9 cellular contexts compared by ENCODE assay signal in the genomic region with DNA sequence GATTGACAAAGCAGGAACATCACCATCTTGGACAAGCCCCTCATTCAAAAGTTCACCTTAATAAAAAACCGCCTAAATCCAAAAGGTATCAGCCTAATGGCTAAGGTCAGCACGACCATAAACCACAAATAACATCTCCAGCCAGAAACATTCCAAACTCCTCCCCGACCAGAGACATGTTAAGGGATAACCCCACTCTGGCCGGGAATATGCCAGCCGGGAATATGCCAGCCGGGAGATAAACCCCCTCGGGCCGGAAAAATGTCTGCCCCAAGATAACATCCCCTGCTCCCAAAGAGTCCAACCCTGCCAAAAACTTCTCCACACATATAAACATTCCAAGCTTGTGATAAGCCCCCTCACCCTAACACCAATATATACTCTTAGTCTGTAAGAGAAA. TPM values are rescaled to one million over a fixed set of nuclear protein-coding genes. Genes with fewer than 3 reads are reported as not detected.
DNase-seq lines count a peak whose midpoint lies in the region; ATAC-seq, FAIRE-seq and TF ChIP-seq lines count a peak whose summit lies in the region.
"Had no signal": no experiment of that assay in that cellular context is flagged by ENCODE, and none has a peak within 500 bp of the region (broad histone marks: within the 10 kb centered on the region; RNA-seq: fewer than 3 reads in every experiment).

No MANE protein-coding gene starts in this region.

- no peak for TF ChIP-seq CTCF in keratinocyte (optimal IDR thresholded peaks at IDR 0.05 in 1 of 3, IDR thresholded peaks at IDR 0.05 in 1 of 3, conservative IDR thresholded peaks at IDR 0.05 in 1 of 3; ENCODE audit: extremely low read depth in 1 of 3, insufficient read depth in 2 of 3, low read length in 3 of 3)
- TF ChIP-seq CTCF in tibial nerve (IDR thresholded peaks at IDR 0.05) = no peak

- H3K27me3 ChIP-seq in keratinocyte (ENCODE audit: control insufficient read depth, extremely low read depth, insufficient read depth, low read length) = no peaks in the 10 kb centered on the region
- no peaks in the 10 kb centered on the region for H3K27me3 ChIP-seq in tibial nerve

- peaks cover 63% of the 10 kb centered on the region for H3K79me2 ChIP-seq in keratinocyte (ENCODE audit: control insufficient read depth, insufficient read depth, low read length)

- peaks cover 8% of the 10 kb centered on the region for H3K4me1 ChIP-seq in keratinocyte (ENCODE audit: control insufficient read depth, extremely low read depth, insufficient read depth, low read length)
- H3K4me1 ChIP-seq in tibial nerve = peaks cover 0 to 36% (median 16%) of the 10 kb centered on the region in 4 donors

- H3K27ac Mint-ChIP-seq in activated naive CD4-positive, alpha-beta T cell treated with anti-CD3 and anti-CD28 coated beads, Interleukin-2, amount 10 ng/mL, durations not matched to agents 7 days and 5 days = no peak overlapping the region
- peak overlapping the region; percentile 44 for H3K27ac Mint-ChIP-seq in activated T-helper 2 cell treated with anti-CD3 and anti-CD28 coated beads, Interferon-gamma antibody, Interleukin-2, Interleukin-4, amounts not matched to agents 10 μg/mL and 5 μg/mL and 100 μg/mL, durations not matched to agents 14 hours and 24 hours and 36 hours

- no peak for TF ChIP-seq EP300 in tibial nerve (IDR thresholded peaks at IDR 0.05)

- peak overlapping the region; percentile 84 for H3K4me3 Mint-ChIP-seq in activated naive CD4-positive, alpha-beta T cell treated with anti-CD3 and anti-CD28 coated beads, Interleukin-2, amount 10 ng/mL, durations not matched to agents 7 days and 5 days
- H3K4me3 Mint-ChIP-seq in activated T-helper 2 cell treated with anti-CD3 and anti-CD28 coated beads, Interferon-gamma antibody, Interleukin-2, Interleukin-4, amounts not matched to agents 10 μg/mL and 5 μg/mL and 100 μg/mL, durations not matched to agents 14 hours and 24 hours and 36 hours (ENCODE audit: low read depth) = peak overlapping the region; percentile 95

- H3K36me3 ChIP-seq in keratinocyte (ENCODE audit: control insufficient read depth in 2 of 2, extremely low read depth in 1 of 2, insufficient read depth in 2 of 2, low read length in 2 of 2) (peaks cover 0 to 8% of the 10 kb centered on the region in 2 experiments), tibial nerve (peaks cover 0 to 15% (median 0%) of the 10 kb centered on the region in 3 donors)

- H4K20me1 ChIP-seq in keratinocyte (ENCODE audit: control insufficient read depth, extremely low read depth, insufficient read depth, low read length) = no peaks in the 10 kb centered on the region

- ATAC-seq in HG03280 (IDR thresholded peaks at IDR 0.05; ENCODE audit: unreplicated experiment) = no peak
- no peak for ATAC-seq in HG03439 (IDR thresholded peaks at IDR 0.05; ENCODE audit: unreplicated experiment)

- no peaks in the 10 kb centered on the region for H3K27me3 Mint-ChIP-seq in activated naive CD4-positive, alpha-beta T cell treated with anti-CD3 and anti-CD28 coated beads, Interleukin-2, amount 10 ng/mL, durations not matched to agents 7 days and 5 days
- no peaks in the 10 kb centered on the region for H3K27me3 Mint-ChIP-seq in activated T-helper 2 cell treated with anti-CD3 and anti-CD28 coated beads, Interferon-gamma antibody, Interleukin-2, Interleukin-4, amounts not matched to agents 10 μg/mL and 5 μg/mL and 100 μg/mL, durations not matched to agents 14 hours and 24 hours and 36 hours (ENCODE audit: low read depth)

- DNase-seq in activated naive CD4-positive, alpha-beta T cell treated with anti-CD3 and anti-CD28 coated beads, Interleukin-2, amount 10 ng/mL, durations not matched to agents 7 days and 5 days = no peak
- DNase-seq in activated naive CD4-positive, alpha-beta T cell treated with Interleukin-2 at 50 U/mL for 16 hours = no peak
- DNase-seq in activated T-helper 2 cell treated with anti-CD3 and anti-CD28 coated beads, Interferon-gamma antibody, Interleukin-2, Interleukin-4, amounts not matched to agents 10 μg/mL and 5 μg/mL and 100 μg/mL, durations not matched to agents 14 hours and 24 hours and 36 hours (ENCODE audit: low spot score) = no peak
- DNase-seq in keratinocyte (ENCODE audit: low read depth, low spot score) (no peak), tibial nerve (ENCODE audit: low spot score in 2 of 2) (no peak), SW 1271 (lab: John Stamatoyannopoulos, UW) (no peak)

- peaks cover 21% of the 10 kb centered on the region for H3K36me3 Mint-ChIP-seq in activated naive CD4-positive, alpha-beta T cell treated with anti-CD3 and anti-CD28 coated beads, Interleukin-2, amount 10 ng/mL, durations not matched to agents 7 days and 5 days
- peaks cover 40% of the 10 kb centered on the region for H3K36me3 Mint-ChIP-seq in activated T-helper 2 cell treated with anti-CD3 and anti-CD28 coated beads, Interferon-gamma antibody, Interleukin-2, Interleukin-4, amounts not matched to agents 10 μg/mL and 5 μg/mL and 100 μg/mL, durations not matched to agents 14 hours and 24 hours and 36 hours (ENCODE audit: low read depth)

- H3K9me1 ChIP-seq in keratinocyte (ENCODE audit: control insufficient read depth, extremely low read depth, insufficient read depth, low read length) = peaks cover 2% of the 10 kb centered on the region

- peak overlapping the region; percentile 78 to 88 (median 86) for H3K4me3 ChIP-seq in keratinocyte (ENCODE audit: control insufficient read depth in 2 of 3, extremely low read depth in 1 of 3, insufficient read depth in 2 of 3, low read depth in 1 of 3, low read length in 3 of 3)
- H3K4me3 ChIP-seq in tibial nerve = peak overlapping the region; percentile 57 to 98 (median 76)

- H3K4me2 ChIP-seq in keratinocyte (ENCODE audit: control insufficient read depth, extremely low read depth, insufficient read depth, low read depth, low read length) = peak overlapping the region; percentile 63

- FAIRE-seq in keratinocyte (lab: Jason Lieb, UNC) = no peak
- FAIRE-seq: islet of Langerhans had no signal

- TF ChIP-seq POLR2A in tibial nerve (IDR thresholded peaks at IDR 0.05) = no peak

- 3 to 6% methylated on average over 8 of the region's 8 CpGs for WGBS in tibial nerve, 2 donors

- CTCF ChIA-PET in activated naive CD4-positive, alpha-beta T cell treated with anti-CD3 and anti-CD28 coated beads, Interleukin-2, amount 10 ng/mL, durations not matched to agents 7 days and 5 days (lab: Charles Lee) = no interaction called here

- intact Hi-C loops in activated T-helper 2 cell treated with anti-CD3 and anti-CD28 coated beads, Interferon-gamma antibody, Interleukin-2, Interleukin-4, amounts not matched to agents 10 μg/mL and 5 μg/mL and 100 μg/mL, durations not matched to agents 14 hours and 24 hours and 36 hours (cut with micrococcal nuclease) = no loop called here

- dilution Hi-C loops in keratinocyte (cut with MboI; ENCODE audit: extremely low pct_ligation_motif_present, low sequenced_read_pairs) = no loop called here

- H3K9me3 ChIP-seq in keratinocyte (ENCODE audit: control insufficient read depth, low read depth, low read length) (no peaks in the 10 kb centered on the region), tibial nerve (no peaks in the 10 kb centered on the region)

- peak overlapping the region; percentile 65 for H3K27ac ChIP-seq in keratinocyte (ENCODE audit: control insufficient read depth, insufficient read depth, low read length)
- H3K27ac ChIP-seq in tibial nerve = no peak overlapping the region

- H3K9me3 Mint-ChIP-seq in activated naive CD4-positive, alpha-beta T cell treated with anti-CD3 and anti-CD28 coated beads, Interleukin-2, amount 10 ng/mL, durations not matched to agents 7 days and 5 days = no peaks in the 10 kb centered on the region
- no peaks in the 10 kb centered on the region for H3K9me3 Mint-ChIP-seq in activated T-helper 2 cell treated with anti-CD3 and anti-CD28 coated beads, Interferon-gamma antibody, Interleukin-2, Interleukin-4, amounts not matched to agents 10 μg/mL and 5 μg/mL and 100 μg/mL, durations not matched to agents 14 hours and 24 hours and 36 hours

- peak overlapping the region; percentile 82 for H3K9ac ChIP-seq in keratinocyte (ENCODE audit: control insufficient read depth, extremely low read depth, insufficient read depth, low read length)

- peaks cover 43% of the 10 kb centered on the region for H3K4me1 Mint-ChIP-seq in activated naive CD4-positive, alpha-beta T cell treated with anti-CD3 and anti-CD28 coated beads, Interleukin-2, amount 10 ng/mL, durations not matched to agents 7 days and 5 days
- peaks cover 39% of the 10 kb centered on the region for H3K4me1 Mint-ChIP-seq in activated T-helper 2 cell treated with anti-CD3 and anti-CD28 coated beads, Interferon-gamma antibody, Interleukin-2, Interleukin-4, amounts not matched to agents 10 μg/mL and 5 μg/mL and 100 μg/mL, durations not matched to agents 14 hours and 24 hours and 36 hours (ENCODE audit: low read depth)

- H2AFZ ChIP-seq in keratinocyte (ENCODE audit: control insufficient read depth, low read length) = no peak overlapping the region

RNA-seq across cellular contexts. Expression of a gene that starts 1.4 kb away (rescaled TPM):
- total RNA-seq in activated T-helper 2 cell treated with anti-CD3 and anti-CD28 coated beads, Interferon-gamma antibody, Interleukin-2, Interleukin-4, amounts not matched to agents 10 μg/mL and 5 μg/mL and 100 μg/mL, durations not matched to agents 14 hours and 24 hours and 36 hours = 32.6 and 34.0 TPM in 2 replicates
- 12.3 to 23.1 TPM (median 20.0 TPM) in 3 replicates for polyA plus RNA-seq in keratinocyte
- polyA plus RNA-seq in keratinocyte (2011; ENCODE audit: low read depth) = 8.7 TPM
- 14.2 and 15.1 TPM in 2 replicates for polyA plus RNA-seq in keratinocyte (2011; cell fraction: cytosol; rRNA removed)
- 28.0 and 30.3 TPM in 2 replicates for polyA plus RNA-seq in keratinocyte (2011; cell fraction: nucleus; rRNA removed)
- 7.0 and 19.2 TPM in 2 replicates for polyA plus RNA-seq in keratinocyte (2012; ENCODE audit: low replicate concordance)
- 25.4 to 49.2 TPM (median 33.8 TPM) in 3 replicates for polyA minus RNA-seq in keratinocyte
- polyA minus RNA-seq in keratinocyte (2011; cell fraction: cytosol; rRNA and poly(A)+ RNA removed) = 19.0 TPM
- 18.5 and 29.9 TPM in 2 replicates for polyA minus RNA-seq in keratinocyte (2011; cell fraction: nucleus; rRNA and poly(A)+ RNA removed)
- 10 to 100 TPM; 12.6 to 20.1 (median 13.4) TPM for total RNA-seq in tibial nerve

RNA-seq across cellular contexts. Expression of a gene that starts 18.6 kb away (rescaled TPM):
- 69.3 and 70.4 TPM in 2 replicates for total RNA-seq in activated T-helper 2 cell treated with anti-CD3 and anti-CD28 coated beads, Interferon-gamma antibody, Interleukin-2, Interleukin-4, amounts not matched to agents 10 μg/mL and 5 μg/mL and 100 μg/mL, durations not matched to agents 14 hours and 24 hours and 36 hours
- 57.8 to 83.6 TPM (median 64.8 TPM) in 3 replicates for polyA plus RNA-seq in keratinocyte
- polyA plus RNA-seq in keratinocyte (2011; ENCODE audit: low read depth) = 35.7 TPM
- 35.6 and 51.5 TPM in 2 replicates for polyA plus RNA-seq in keratinocyte (2011; cell fraction: cytosol; rRNA removed)
- 43.0 and 72.6 TPM in 2 replicates for polyA plus RNA-seq in keratinocyte (2011; cell fraction: nucleus; rRNA removed)
- polyA plus RNA-seq in keratinocyte (2012; ENCODE audit: low replicate concordance) = 42.0 and 58.2 TPM in 2 replicates
- 12.9 to 14.0 TPM (median 13.8 TPM) in 3 replicates for polyA minus RNA-seq in keratinocyte
- polyA minus RNA-seq in keratinocyte (2011; cell fraction: cytosol; rRNA and poly(A)+ RNA removed) = 17.5 TPM
- polyA minus RNA-seq in keratinocyte (2011; cell fraction: nucleus; rRNA and poly(A)+ RNA removed) = 20.8 and 26.4 TPM in 2 replicates
- 10 to 100 TPM; 22.0 to 30.6 (median 23.4) TPM for total RNA-seq in tibial nerve

RNA-seq across cellular contexts. Expression of a gene that starts 18.9 kb away (rescaled TPM):
- 34.1 and 34.9 TPM in 2 replicates for total RNA-seq in activated T-helper 2 cell treated with anti-CD3 and anti-CD28 coated beads, Interferon-gamma antibody, Interleukin-2, Interleukin-4, amounts not matched to agents 10 μg/mL and 5 μg/mL and 100 μg/mL, durations not matched to agents 14 hours and 24 hours and 36 hours
- polyA plus RNA-seq in keratinocyte = 9.1 to 20.6 TPM (median 15.0 TPM) in 3 replicates
- 19.8 TPM for polyA plus RNA-seq in keratinocyte (2011; ENCODE audit: low read depth)
- polyA plus RNA-seq in keratinocyte (2011; cell fraction: cytosol; rRNA removed) = 4.4 and 9.4 TPM in 2 replicates
- polyA plus RNA-seq in keratinocyte (2011; cell fraction: nucleus; rRNA removed) = 13.1 and 18.7 TPM in 2 replicates
- polyA plus RNA-seq in keratinocyte (2012; ENCODE audit: low replicate concordance) = 7.5 and 13.9 TPM in 2 replicates
- polyA minus RNA-seq in keratinocyte = 7.8 to 13.0 TPM (median 9.5 TPM) in 3 replicates
- polyA minus RNA-seq in keratinocyte (2011; cell fraction: cytosol; rRNA and poly(A)+ RNA removed) = 6.5 TPM
- polyA minus RNA-seq in keratinocyte (2011; cell fraction: nucleus; rRNA and poly(A)+ RNA removed) = 2.1 and 6.0 TPM in 2 replicates
- 10 to 100 TPM; 11.1 to 17.5 (median 15.1) TPM for total RNA-seq in tibial nerve

RNA-seq across cellular contexts. Expression of a gene that starts 28.5 kb away (rescaled TPM):
- total RNA-seq in activated T-helper 2 cell treated with anti-CD3 and anti-CD28 coated beads, Interferon-gamma antibody, Interleukin-2, Interleukin-4, amounts not matched to agents 10 μg/mL and 5 μg/mL and 100 μg/mL, durations not matched to agents 14 hours and 24 hours and 36 hours = 363 and 372 TPM in 2 replicates
- 176 to 431 TPM (median 394 TPM) in 3 replicates for polyA plus RNA-seq in keratinocyte
- 647 TPM for polyA plus RNA-seq in keratinocyte (2011; ENCODE audit: low read depth)
- 302 and 508 TPM in 2 replicates for polyA plus RNA-seq in keratinocyte (2011; cell fraction: cytosol; rRNA removed)
- polyA plus RNA-seq in keratinocyte (2011; cell fraction: nucleus; rRNA removed) = 161 and 229 TPM in 2 replicates
- 177 and 311 TPM in 2 replicates for polyA plus RNA-seq in keratinocyte (2012; ENCODE audit: low replicate concordance)
- polyA minus RNA-seq in keratinocyte = 60.9 to 239 TPM (median 98.3 TPM) in 3 replicates
- 196 TPM for polyA minus RNA-seq in keratinocyte (2011; cell fraction: cytosol; rRNA and poly(A)+ RNA removed)
- 30.1 and 49.1 TPM in 2 replicates for polyA minus RNA-seq in keratinocyte (2011; cell fraction: nucleus; rRNA and poly(A)+ RNA removed)
- 100 to 1,000 TPM in 1 of 4 donors, 10 to 100 TPM in 3; 62.7 to 103 (median 83.7) TPM for total RNA-seq in tibial nerve

RNA-seq across cellular contexts. Expression of a gene that starts 47.4 kb away (rescaled TPM):
- 61.0 and 63.1 TPM in 2 replicates for total RNA-seq in activated T-helper 2 cell treated with anti-CD3 and anti-CD28 coated beads, Interferon-gamma antibody, Interleukin-2, Interleukin-4, amounts not matched to agents 10 μg/mL and 5 μg/mL and 100 μg/mL, durations not matched to agents 14 hours and 24 hours and 36 hours
- polyA plus RNA-seq in keratinocyte = 18.5 to 22.5 TPM (median 22.1 TPM) in 3 replicates
- polyA plus RNA-seq in keratinocyte (2011; ENCODE audit: low read depth) = 24.3 TPM
- polyA plus RNA-seq in keratinocyte (2011; cell fraction: cytosol; rRNA removed) = 12.8 and 17.2 TPM in 2 replicates
- polyA plus RNA-seq in keratinocyte (2011; cell fraction: nucleus; rRNA removed) = 30.3 and 33.9 TPM in 2 replicates
- 16.8 and 45.4 TPM in 2 replicates for polyA plus RNA-seq in keratinocyte (2012; ENCODE audit: low replicate concordance)
- polyA minus RNA-seq in keratinocyte = 2.6 to 13.3 TPM (median 8.7 TPM) in 3 replicates
- polyA minus RNA-seq in keratinocyte (2011; cell fraction: cytosol; rRNA and poly(A)+ RNA removed) = 8.1 TPM
- 10.9 and 14.0 TPM in 2 replicates for polyA minus RNA-seq in keratinocyte (2011; cell fraction: nucleus; rRNA and poly(A)+ RNA removed)
- 10 to 100 TPM; 36.3 to 79.3 (median 65.2) TPM for total RNA-seq in tibial nerve
